ENCODE assay signal across 2 cellular contexts in genomic region chr12:76901628-76902386, GRCh38.
TF ChIP-seq lines count a peak whose summit lies in the region.

No MANE protein-coding gene starts in this region.

TF ChIP-seq in A549, 52 proteins besides CTCF, POLR2A, EP300 and RAD21:
- no peak for TF ChIP-seq E2F6 (IDR thresholded peaks at IDR 0.05; ENCODE audit: borderline replicate concordance, low read depth)
- no peak for TF ChIP-seq MAZ (IDR thresholded peaks at IDR 0.05; ENCODE audit: borderline replicate concordance, low read depth, low read length)
- no peak for TF ChIP-seq EHMT2 (IDR thresholded peaks at IDR 0.05; ENCODE audit: low read depth)

TF ChIP-seq in HepG2, 621 proteins besides CTCF, POLR2A, EP300 and RAD21 (continued from another document):
- TF ChIP-seq TFDP2 (CRISPR knock-in tag; IDR thresholded peaks at IDR 0.05) (no peak), ZNF772 (CRISPR knock-in tag; IDR thresholded peaks at IDR 0.05) (no peak), ZNF564 (CRISPR knock-in tag; IDR thresholded peaks at IDR 0.05) (no peak), SMARCC2 (IDR thresholded peaks at IDR 0.05) (no peak), ZNF552 (CRISPR knock-in tag; IDR thresholded peaks at IDR 0.05; ENCODE audit: borderline replicate concordance) (no peak), HMG20B (CRISPR knock-in tag; conservative IDR thresholded peaks at IDR 0.05) (no peak), ZNF629 (CRISPR knock-in tag; conservative IDR thresholded peaks at IDR 0.05) (no peak), HOXA7 (CRISPR knock-in tag; IDR thresholded peaks at IDR 0.05) (no peak), CBFB (CRISPR knock-in tag; IDR thresholded peaks at IDR 0.05) (no peak), SAP130 (CRISPR knock-in tag; IDR thresholded peaks at IDR 0.05; ENCODE audit: low read depth) (no peak), FIP1L1 (IDR thresholded peaks at IDR 0.05; ENCODE audit: borderline replicate concordance, insufficient read depth, low read depth, low read length) (no peak), ZFP91 (CRISPR knock-in tag; IDR thresholded peaks at IDR 0.05; ENCODE audit: borderline replicate concordance) (no peak), PRDM15 (CRISPR knock-in tag; IDR thresholded peaks at IDR 0.05) (no peak), HIVEP1 (CRISPR knock-in tag; IDR thresholded peaks at IDR 0.05) (no peak), IRF2 (CRISPR knock-in tag; IDR thresholded peaks at IDR 0.05) (no peak), ZFP36L1 (CRISPR knock-in tag; IDR thresholded peaks at IDR 0.05) (no peak)
